In genomic region chr11:117816151-117816741, GRCh38 we compare ENCODE assay signal across 8 cellular contexts. TPM values are rescaled to one million over a fixed set of nuclear protein-coding genes. Genes with fewer than 3 reads are reported as not detected.
DNase-seq lines count a peak whose midpoint lies in the region; FAIRE-seq and TF ChIP-seq lines count a peak whose summit lies in the region.

No MANE protein-coding gene starts in this region.

- no peaks in the 10 kb centered on the region for H3K4me1 ChIP-seq in osteoblast (ENCODE audit: insufficient read depth, low read length)

- no peaks in the 10 kb centered on the region for H3K36me3 ChIP-seq in osteoblast (ENCODE audit: insufficient read depth, low read length)

- no peaks in the 10 kb centered on the region for H4K20me1 ChIP-seq in osteoblast (ENCODE audit: insufficient read depth, low read length)

- TF ChIP-seq CTCF in epithelial cell of proximal tubule (conservative IDR thresholded peaks at IDR 0.05; ENCODE audit: low read depth, low read length), result no peak
- no peak for TF ChIP-seq CTCF in osteoblast (IDR thresholded peaks at IDR 0.05; ENCODE audit: extremely low read depth, low read depth, low read length)
- TF ChIP-seq CTCF in D721Med (IDR thresholded peaks at IDR 0.05; ENCODE audit: insufficient read depth, missing control alignments), result no peak

- H2AFZ ChIP-seq in osteoblast (ENCODE audit: low read length), result peak overlapping the region; percentile 72

- no peak overlapping the region for H3K27ac ChIP-seq in osteoblast (ENCODE audit: low read depth, low read length)

- no peaks in the 10 kb centered on the region for H3K27me3 ChIP-seq in osteoblast (ENCODE audit: insufficient read depth, low read length)

- DNase-seq in NCI-H69 (lab: John Stamatoyannopoulos, UW), result peak; percentile 97
- no peak for DNase-seq in epithelial cell of proximal tubule (ENCODE audit: low read depth)
- DNase-seq in osteoblast (ENCODE audit: insufficient read length, low spot score, missing footprints), result peak; percentile 85
- no peak for DNase-seq in cerebellar cortex (ENCODE audit: low spot score)
- no peak for DNase-seq in D721Med (ENCODE audit: insufficient read length, low spot score)
- DNase-seq in Ammon's horn (ENCODE audit: low spot score), result no peak
- no peak for DNase-seq in AML-193 (lab: John Stamatoyannopoulos, UW)

- no peaks in the 10 kb centered on the region for H3K9me3 ChIP-seq in osteoblast (ENCODE audit: low read depth, low read length)

- FAIRE-seq in D721Med (lab: Jason Lieb, UNC), result no peak

- H3K4me2 ChIP-seq in osteoblast (ENCODE audit: insufficient read depth, low read length), result no peak overlapping the region

- H3K79me2 ChIP-seq in osteoblast (ENCODE audit: insufficient read depth, low read length), result no peaks in the 10 kb centered on the region

- peak overlapping the region; percentile 63; the same call in 1 of the 2 replicates for H3K4me3 ChIP-seq in GM08714 (ENCODE audit: low read length)
- H3K4me3 ChIP-seq in epithelial cell of proximal tubule (ENCODE audit: low read depth, low read length), result peak overlapping the region; percentile 55
- H3K4me3 ChIP-seq in osteoblast (ENCODE audit: insufficient read depth, low read length), result no peak overlapping the region

RNA-seq across cellular contexts. Expression of gene FXYD2, which starts 8.3 kb away (rescaled TPM):
- total RNA-seq in epithelial cell of proximal tubule (109 and 286 TPM in 2 replicates), osteoblast (not detected in 2 replicates)

RNA-seq across cellular contexts. Expression of gene DSCAML1, which starts 19.2 kb away (rescaled TPM):
- total RNA-seq in epithelial cell of proximal tubule (0.29 and 4.0 TPM in 2 replicates), osteoblast (not detected in 2 replicates)

Comparison
In these comparisons a context has a peak if more than half of its experiments do, and no peak if none do; other contexts are left out.
1. DNase-seq: peak in NCI-H69 (single experiment) and osteoblast (single experiment); none in epithelial cell of proximal tubule (single experiment), cerebellar cortex (single experiment), D721Med (single experiment), Ammon's horn (single experiment) and AML-193 (0 of 2).
2. RNA of gene FXYD2, which starts 8.3 kb away (total RNA-seq): 109 to 286 TPM in epithelial cell of proximal tubule; not detected in osteoblast; every median in the first group is over 100 times any median in the second.